In genomic region chr13:51257187-51257586, GRCh38 we compare ENCODE assay signal across 1 cellular context.
TF ChIP-seq lines count a peak whose summit lies in the region.

No MANE protein-coding gene starts in this region.

TF ChIP-seq in HepG2, 621 proteins besides CTCF, POLR2A, EP300 and RAD21 (continued from another document):
- no peak for TF ChIP-seq ARID4A (CRISPR knock-in tag; IDR thresholded peaks at IDR 0.05; ENCODE audit: borderline replicate concordance)
- no peak for TF ChIP-seq HDAC6 (IDR thresholded peaks at IDR 0.05; ENCODE audit: low read depth, low read length)
- TF ChIP-seq ZNF124 (CRISPR knock-in tag; IDR thresholded peaks at IDR 0.05) = no peak
- no peak for TF ChIP-seq ETS1 (CRISPR knock-in tag; IDR thresholded peaks at IDR 0.05)
- TF ChIP-seq ZNF512 (CRISPR knock-in tag; IDR thresholded peaks at IDR 0.05) = no peak
- no peak for TF ChIP-seq CBFB (CRISPR knock-in tag; IDR thresholded peaks at IDR 0.05)
- TF ChIP-seq RFX1 (IDR thresholded peaks at IDR 0.05) = no peak
- no peak for TF ChIP-seq DBP (CRISPR knock-in tag; IDR thresholded peaks at IDR 0.05; ENCODE audit: not compliant biosample characterization)
- no peak for TF ChIP-seq IRF9 (CRISPR knock-in tag; IDR thresholded peaks at IDR 0.05; ENCODE audit: borderline replicate concordance)
- TF ChIP-seq WIZ (CRISPR knock-in tag; IDR thresholded peaks at IDR 0.05) = no peak
- no peak for TF ChIP-seq MAFK (conservative IDR thresholded peaks at IDR 0.05 in 1 of 2, IDR thresholded peaks at IDR 0.05 in 1 of 2; ENCODE audit: low read length in 2 of 2)
- TF ChIP-seq ZNF496 (CRISPR knock-in tag; IDR thresholded peaks at IDR 0.05; ENCODE audit: insufficient replicate concordance) = no peak
